ENCODE assay signal across 2 cellular contexts in the genomic region with DNA sequence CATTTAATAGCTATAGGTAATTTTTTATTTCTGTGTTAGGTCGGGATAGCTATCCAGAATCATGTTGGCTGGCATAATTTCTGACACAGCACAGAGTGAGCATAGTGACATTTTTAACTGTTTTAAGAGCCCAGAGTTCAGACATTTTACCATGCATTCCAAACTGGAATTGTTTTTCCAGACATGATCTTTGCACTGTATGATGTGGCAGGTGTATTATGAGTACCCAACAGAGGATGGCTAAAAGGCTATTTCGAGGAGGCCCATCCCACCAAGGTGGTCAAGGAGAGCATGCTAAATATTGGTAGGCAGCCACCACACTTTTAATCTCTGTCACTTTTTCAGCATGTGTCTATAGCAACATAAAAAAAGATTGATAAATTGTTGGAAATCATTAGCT.
A peak's percentile ranks its signal among the peaks of the same experiment; 100 is the strongest.
TF ChIP-seq lines count a peak whose summit lies in the region.

No MANE protein-coding gene starts in this region.

TF ChIP-seq in HepG2, 621 proteins besides CTCF, POLR2A, EP300 and RAD21 (continued from another document and continues in another):
- TF ChIP-seq PAXIP1 (CRISPR knock-in tag; conservative IDR thresholded peaks at IDR 0.05): 0 out of 2 replicates have a peak, but pooled peaks have one; percentile 30
- no peak for TF ChIP-seq ZNF274 (CRISPR knock-in tag; IDR thresholded peaks at IDR 0.05)
- TF ChIP-seq SOX13 (IDR thresholded peaks at IDR 0.05): no peak
- 0 out of 4 replicates have a peak, but pooled peaks of 1 of the 2 experiments have one; percentile 16 for TF ChIP-seq SOX13 (CRISPR knock-in tag; conservative IDR thresholded peaks at IDR 0.05 in 1 of 2, IDR thresholded peaks at IDR 0.05 in 1 of 2)
- TF ChIP-seq MTF2 (CRISPR knock-in tag; IDR thresholded peaks at IDR 0.05; ENCODE audit: borderline replicate concordance): no peak
- peak; percentile 61 for TF ChIP-seq HNF4A (CRISPR knock-in tag; IDR thresholded peaks at IDR 0.05)
- peak; percentile 59; the same call in 1 of the 2 replicates for TF ChIP-seq AHDC1 (CRISPR knock-in tag; IDR thresholded peaks at IDR 0.05; ENCODE audit: borderline replicate concordance)
- no peak for TF ChIP-seq TFAP4 (IDR thresholded peaks at IDR 0.05; ENCODE audit: borderline replicate concordance, low read depth)
- TF ChIP-seq SOX6 (IDR thresholded peaks at IDR 0.05): no peak
- TF ChIP-seq SOX6 (CRISPR knock-in tag; IDR thresholded peaks at IDR 0.05): peak; percentile 42; the same call in 1 of the 2 replicates
- no peak for TF ChIP-seq GTF3A (CRISPR knock-in tag; conservative IDR thresholded peaks at IDR 0.05)
- TF ChIP-seq, protein P1, sequence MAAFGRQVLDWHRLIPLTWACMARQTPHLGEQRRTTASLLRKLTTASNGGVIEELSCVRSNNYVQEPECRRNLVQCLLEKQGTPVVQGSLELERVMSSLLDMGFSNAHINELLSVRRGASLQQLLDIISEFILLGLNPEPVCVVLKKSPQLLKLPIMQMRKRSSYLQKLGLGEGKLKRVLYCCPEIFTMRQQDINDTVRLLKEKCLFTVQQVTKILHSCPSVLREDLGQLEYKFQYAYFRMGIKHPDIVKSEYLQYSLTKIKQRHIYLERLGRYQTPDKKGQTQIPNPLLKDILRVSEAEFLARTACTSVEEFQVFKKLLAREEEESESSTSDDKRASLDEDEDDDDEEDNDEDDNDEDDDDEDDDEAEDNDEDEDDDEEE (CRISPR knock-in tag; IDR thresholded peaks at IDR 0.05): no peak

TF ChIP-seq in GM12878, 131 proteins besides CTCF, POLR2A, EP300 and RAD21 (continued from another document):
- TF ChIP-seq E2F8 (IDR thresholded peaks at IDR 0.05; ENCODE audit: low read depth, partially characterized antibody): no peak
- no peak for TF ChIP-seq KAT2A (conservative IDR thresholded peaks at IDR 0.05; ENCODE audit: control insufficient read depth, low read depth, low read length)
- no peak for TF ChIP-seq SUZ12 (IDR thresholded peaks at IDR 0.05; ENCODE audit: unreplicated experiment)
- no peak for TF ChIP-seq JUND (IDR thresholded peaks at IDR 0.05; ENCODE audit: low read depth, low read length)
- TF ChIP-seq ZBTB33 (IDR thresholded peaks at IDR 0.05): no peak
- TF ChIP-seq, protein P2, sequence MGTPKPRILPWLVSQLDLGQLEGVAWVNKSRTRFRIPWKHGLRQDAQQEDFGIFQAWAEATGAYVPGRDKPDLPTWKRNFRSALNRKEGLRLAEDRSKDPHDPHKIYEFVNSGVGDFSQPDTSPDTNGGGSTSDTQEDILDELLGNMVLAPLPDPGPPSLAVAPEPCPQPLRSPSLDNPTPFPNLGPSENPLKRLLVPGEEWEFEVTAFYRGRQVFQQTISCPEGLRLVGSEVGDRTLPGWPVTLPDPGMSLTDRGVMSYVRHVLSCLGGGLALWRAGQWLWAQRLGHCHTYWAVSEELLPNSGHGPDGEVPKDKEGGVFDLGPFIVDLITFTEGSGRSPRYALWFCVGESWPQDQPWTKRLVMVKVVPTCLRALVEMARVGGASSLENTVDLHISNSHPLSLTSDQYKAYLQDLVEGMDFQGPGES (IDR thresholded peaks at IDR 0.05): no peak
- TF ChIP-seq, protein P3, sequence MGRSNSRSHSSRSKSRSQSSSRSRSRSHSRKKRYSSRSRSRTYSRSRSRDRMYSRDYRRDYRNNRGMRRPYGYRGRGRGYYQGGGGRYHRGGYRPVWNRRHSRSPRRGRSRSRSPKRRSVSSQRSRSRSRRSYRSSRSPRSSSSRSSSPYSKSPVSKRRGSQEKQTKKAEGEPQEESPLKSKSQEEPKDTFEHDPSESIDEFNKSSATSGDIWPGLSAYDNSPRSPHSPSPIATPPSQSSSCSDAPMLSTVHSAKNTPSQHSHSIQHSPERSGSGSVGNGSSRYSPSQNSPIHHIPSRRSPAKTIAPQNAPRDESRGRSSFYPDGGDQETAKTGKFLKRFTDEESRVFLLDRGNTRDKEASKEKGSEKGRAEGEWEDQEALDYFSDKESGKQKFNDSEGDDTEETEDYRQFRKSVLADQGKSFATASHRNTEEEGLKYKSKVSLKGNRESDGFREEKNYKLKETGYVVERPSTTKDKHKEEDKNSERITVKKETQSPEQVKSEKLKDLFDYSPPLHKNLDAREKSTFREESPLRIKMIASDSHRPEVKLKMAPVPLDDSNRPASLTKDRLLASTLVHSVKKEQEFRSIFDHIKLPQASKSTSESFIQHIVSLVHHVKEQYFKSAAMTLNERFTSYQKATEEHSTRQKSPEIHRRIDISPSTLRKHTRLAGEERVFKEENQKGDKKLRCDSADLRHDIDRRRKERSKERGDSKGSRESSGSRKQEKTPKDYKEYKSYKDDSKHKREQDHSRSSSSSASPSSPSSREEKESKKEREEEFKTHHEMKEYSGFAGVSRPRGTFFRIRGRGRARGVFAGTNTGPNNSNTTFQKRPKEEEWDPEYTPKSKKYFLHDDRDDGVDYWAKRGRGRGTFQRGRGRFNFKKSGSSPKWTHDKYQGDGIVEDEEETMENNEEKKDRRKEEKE (IDR thresholded peaks at IDR 0.05): no peak
- TF ChIP-seq HDAC6 (IDR thresholded peaks at IDR 0.05; ENCODE audit: unreplicated experiment): no peak
- TF ChIP-seq, protein P4, sequence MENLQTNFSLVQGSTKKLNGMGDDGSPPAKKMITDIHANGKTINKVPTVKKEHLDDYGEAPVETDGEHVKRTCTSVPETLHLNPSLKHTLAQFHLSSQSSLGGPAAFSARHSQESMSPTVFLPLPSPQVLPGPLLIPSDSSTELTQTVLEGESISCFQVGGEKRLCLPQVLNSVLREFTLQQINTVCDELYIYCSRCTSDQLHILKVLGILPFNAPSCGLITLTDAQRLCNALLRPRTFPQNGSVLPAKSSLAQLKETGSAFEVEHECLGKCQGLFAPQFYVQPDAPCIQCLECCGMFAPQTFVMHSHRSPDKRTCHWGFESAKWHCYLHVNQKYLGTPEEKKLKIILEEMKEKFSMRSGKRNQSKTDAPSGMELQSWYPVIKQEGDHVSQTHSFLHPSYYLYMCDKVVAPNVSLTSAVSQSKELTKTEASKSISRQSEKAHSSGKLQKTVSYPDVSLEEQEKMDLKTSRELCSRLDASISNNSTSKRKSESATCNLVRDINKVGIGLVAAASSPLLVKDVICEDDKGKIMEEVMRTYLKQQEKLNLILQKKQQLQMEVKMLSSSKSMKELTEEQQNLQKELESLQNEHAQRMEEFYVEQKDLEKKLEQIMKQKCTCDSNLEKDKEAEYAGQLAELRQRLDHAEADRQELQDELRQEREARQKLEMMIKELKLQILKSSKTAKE (IDR thresholded peaks at IDR 0.05; ENCODE audit: low read depth, poor library complexity, severe bottlenecking): no peak
- TF ChIP-seq DPF2 (IDR thresholded peaks at IDR 0.05): no peak
- TF ChIP-seq, protein P5, sequence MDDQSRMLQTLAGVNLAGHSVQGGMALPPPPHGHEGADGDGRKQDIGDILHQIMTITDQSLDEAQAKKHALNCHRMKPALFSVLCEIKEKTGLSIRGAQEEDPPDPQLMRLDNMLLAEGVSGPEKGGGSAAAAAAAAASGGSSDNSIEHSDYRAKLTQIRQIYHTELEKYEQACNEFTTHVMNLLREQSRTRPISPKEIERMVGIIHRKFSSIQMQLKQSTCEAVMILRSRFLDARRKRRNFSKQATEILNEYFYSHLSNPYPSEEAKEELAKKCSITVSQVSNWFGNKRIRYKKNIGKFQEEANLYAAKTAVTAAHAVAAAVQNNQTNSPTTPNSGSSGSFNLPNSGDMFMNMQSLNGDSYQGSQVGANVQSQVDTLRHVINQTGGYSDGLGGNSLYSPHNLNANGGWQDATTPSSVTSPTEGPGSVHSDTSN (IDR thresholded peaks at IDR 0.05; ENCODE audit: insufficient replicate concordance, low read depth, low read length): no peak
- no peak for TF ChIP-seq NBN (IDR thresholded peaks at IDR 0.05)
- no peak for TF ChIP-seq PML (IDR thresholded peaks at IDR 0.05; ENCODE audit: low read length)
- no peak for TF ChIP-seq MXI1 (IDR thresholded peaks at IDR 0.05; ENCODE audit: low read depth, low read length)
- TF ChIP-seq SREBF2 (IDR thresholded peaks at IDR 0.05; ENCODE audit: low read length): no peak
- TF ChIP-seq, protein P6, sequence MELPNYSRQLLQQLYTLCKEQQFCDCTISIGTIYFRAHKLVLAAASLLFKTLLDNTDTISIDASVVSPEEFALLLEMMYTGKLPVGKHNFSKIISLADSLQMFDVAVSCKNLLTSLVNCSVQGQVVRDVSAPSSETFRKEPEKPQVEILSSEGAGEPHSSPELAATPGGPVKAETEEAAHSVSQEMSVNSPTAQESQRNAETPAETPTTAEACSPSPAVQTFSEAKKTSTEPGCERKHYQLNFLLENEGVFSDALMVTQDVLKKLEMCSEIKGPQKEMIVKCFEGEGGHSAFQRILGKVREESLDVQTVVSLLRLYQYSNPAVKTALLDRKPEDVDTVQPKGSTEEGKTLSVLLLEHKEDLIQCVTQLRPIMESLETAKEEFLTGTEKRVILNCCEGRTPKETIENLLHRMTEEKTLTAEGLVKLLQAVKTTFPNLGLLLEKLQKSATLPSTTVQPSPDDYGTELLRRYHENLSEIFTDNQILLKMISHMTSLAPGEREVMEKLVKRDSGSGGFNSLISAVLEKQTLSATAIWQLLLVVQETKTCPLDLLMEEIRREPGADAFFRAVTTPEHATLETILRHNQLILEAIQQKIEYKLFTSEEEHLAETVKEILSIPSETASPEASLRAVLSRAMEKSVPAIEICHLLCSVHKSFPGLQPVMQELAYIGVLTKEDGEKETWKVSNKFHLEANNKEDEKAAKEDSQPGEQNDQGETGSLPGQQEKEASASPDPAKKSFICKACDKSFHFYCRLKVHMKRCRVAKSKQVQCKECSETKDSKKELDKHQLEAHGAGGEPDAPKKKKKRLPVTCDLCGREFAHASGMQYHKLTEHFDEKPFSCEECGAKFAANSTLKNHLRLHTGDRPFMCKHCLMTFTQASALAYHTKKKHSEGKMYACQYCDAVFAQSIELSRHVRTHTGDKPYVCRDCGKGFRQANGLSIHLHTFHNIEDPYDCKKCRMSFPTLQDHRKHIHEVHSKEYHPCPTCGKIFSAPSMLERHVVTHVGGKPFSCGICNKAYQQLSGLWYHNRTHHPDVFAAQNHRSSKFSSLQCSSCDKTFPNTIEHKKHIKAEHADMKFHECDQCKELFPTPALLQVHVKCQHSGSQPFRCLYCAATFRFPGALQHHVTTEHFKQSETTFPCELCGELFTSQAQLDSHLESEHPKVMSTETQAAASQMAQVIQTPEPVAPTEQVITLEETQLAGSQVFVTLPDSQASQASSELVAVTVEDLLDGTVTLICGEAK (IDR thresholded peaks at IDR 0.05; ENCODE audit: borderline replicate concordance): no peak
- no peak for TF ChIP-seq BHLHE40 (IDR thresholded peaks at IDR 0.05; ENCODE audit: borderline replicate concordance in 1 of 2, low read depth in 2 of 2, low read length in 1 of 2)
- TF ChIP-seq SREBF1 (IDR thresholded peaks at IDR 0.05; ENCODE audit: low read length): no peak
